In the genomic region with DNA sequence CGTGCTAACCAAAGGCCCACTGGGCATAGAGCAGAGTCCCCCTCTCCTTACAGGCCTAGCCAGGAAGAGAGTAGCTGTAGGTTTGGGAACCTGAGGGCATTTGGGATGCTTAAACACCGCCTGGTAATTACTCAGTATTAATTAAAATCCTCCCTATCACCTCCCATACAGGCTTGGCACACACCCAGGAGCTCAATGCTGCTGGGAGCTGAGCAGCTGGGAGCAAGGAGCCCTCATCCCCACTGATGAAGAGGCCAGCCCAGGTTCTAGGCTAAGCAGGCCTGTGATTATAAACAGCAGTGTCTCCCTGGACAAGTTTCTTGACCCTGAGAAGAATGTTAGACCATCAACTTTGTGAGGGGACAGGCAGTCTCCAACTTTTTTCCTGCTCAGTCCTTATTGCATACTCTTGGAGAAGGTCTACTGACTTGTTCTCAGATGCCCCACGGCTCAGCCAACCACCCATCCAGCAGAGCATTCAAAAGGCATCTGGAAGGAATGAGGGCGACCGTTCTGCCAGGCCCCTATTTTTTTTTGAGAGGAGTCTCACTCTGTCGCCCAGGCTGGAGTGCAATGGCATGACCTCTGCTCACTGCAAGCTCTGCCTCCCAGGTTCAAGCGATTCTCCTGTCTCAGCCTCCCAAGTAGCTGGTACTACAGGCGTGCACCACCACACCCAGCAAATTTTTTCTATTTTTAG, we compare ENCODE assay signal across 13 cellular contexts. TPM values are rescaled to one million over a fixed set of nuclear protein-coding genes. Genes with fewer than 3 reads are reported as not detected.
A peak's percentile ranks its signal among the peaks of the same experiment; 100 is the strongest.
DNase-seq lines count a peak whose midpoint lies in the region; ATAC-seq, FAIRE-seq and TF ChIP-seq lines count a peak whose summit lies in the region.
"Had no signal": no experiment of that assay in that cellular context is flagged by ENCODE, and none has a peak within 500 bp of the region (broad histone marks: within the 10 kb centered on the region; RNA-seq: fewer than 3 reads in every experiment).

No MANE protein-coding gene starts in this region.

- no peak for DNase-seq in CD8-positive, alpha-beta T cell
- DNase-seq in MM.1S, result no peak
- DNase-seq in GM12892 (ENCODE audit: insufficient read length), result no peak
- no peak for DNase-seq in DMS79 treated with DMSO at 0.1 percent for 48 hours (lab: John Stamatoyannopoulos, UW)
- no peak for DNase-seq in SHP77 treated with DMSO at 0.1 percent for 48 hours (lab: John Stamatoyannopoulos, UW)
- DNase-seq: H7, NCI-H1105, NCI-H446, SHP77 had no signal

- H3K9me2 ChIP-seq in MM.1S (replicated peaks; ENCODE audit: insufficient read depth, low read length), result no peaks in the 10 kb centered on the region

- FAIRE-seq in GM12892 (lab: Jason Lieb, UNC), result no peak
- FAIRE-seq: bronchial epithelial cell had no signal

- no peak overlapping the region for H3K9ac ChIP-seq in MM.1S (ENCODE audit: low read length)
- H3K9ac ChIP-seq in parathyroid adenoma, result no peak overlapping the region

- peak overlapping the region; percentile 97 for H3K27ac Mint-ChIP-seq in CD8-positive, alpha-beta T cell
- peak overlapping the region; percentile 96 for H3K27ac Mint-ChIP-seq in dendritic cell treated with granulocyte-macrophage colony-stimulating factor and Interleukin-4, amounts not matched to agents 40 ng/mL and 50 ng/mL, for 4 days

- CTCF ChIA-PET in CD8-positive, alpha-beta T cell (lab: Charles Lee), result interaction anchor here (1.0 kb wide), 1 partner anchor 163 kb away, joined by 4 read pairs; no protein-coding TSS in a partner anchor

- H3K36me3 Mint-ChIP-seq in CD8-positive, alpha-beta T cell, result peaks cover 9% of the 10 kb centered on the region
- H3K36me3 Mint-ChIP-seq in dendritic cell treated with granulocyte-macrophage colony-stimulating factor and Interleukin-4, amounts not matched to agents 40 ng/mL and 50 ng/mL, for 4 days (ENCODE audit: low read depth), result peaks cover 18% of the 10 kb centered on the region

- ATAC-seq in CD8-positive, alpha-beta T cell, result no peak

- peaks cover 13% of the 10 kb centered on the region; the same call in 1 of the 2 replicates for H3F3A ChIP-seq in MM.1S (ENCODE audit: insufficient read depth, low read length)

- H3K79me2 ChIP-seq in MM.1S (ENCODE audit: low read length) (peaks cover 25% of the 10 kb centered on the region), parathyroid adenoma (peaks cover 16% of the 10 kb centered on the region)

- intact Hi-C loops in CD8-positive, alpha-beta T cell (cut with DNase I, micrococcal nuclease), result loop anchor here (2.0 to 10.0 kb wide), 4 partner anchors 50 to 162 kb away; partner anchors contain the start of genes NCKIPSD (in 1 of the 2) and SLC25A20 (in 1 of the 2)
- intact Hi-C loops in dendritic cell treated with granulocyte-macrophage colony-stimulating factor and Interleukin-4, amounts not matched to agents 40 ng/mL and 50 ng/mL, for 4 days (cut with micrococcal nuclease), result loop anchor here (5.0 to 10.0 kb wide), 2 partner anchors 46 to 68 kb away; partner anchors contain the start of genes ARIH2 and SLC25A20

- no peaks in the 10 kb centered on the region for H3K9me3 Mint-ChIP-seq in CD8-positive, alpha-beta T cell
- no peaks in the 10 kb centered on the region for H3K9me3 Mint-ChIP-seq in dendritic cell treated with granulocyte-macrophage colony-stimulating factor and Interleukin-4, amounts not matched to agents 40 ng/mL and 50 ng/mL, for 4 days

- H3K36me3 ChIP-seq in CD8-positive, alpha-beta T cell (ENCODE audit: insufficient read depth, low read length), result no peaks in the 10 kb centered on the region
- H3K36me3 ChIP-seq in MM.1S (replicated peaks; ENCODE audit: insufficient read depth, low read length), result no peaks in the 10 kb centered on the region
- H3K36me3 ChIP-seq in parathyroid adenoma (ENCODE audit: control insufficient read depth, insufficient read depth, low read length), result no peaks in the 10 kb centered on the region
- H3K36me3 ChIP-seq: right lobe of liver had no signal

- H3K9me3 ChIP-seq in CD8-positive, alpha-beta T cell (ENCODE audit: low read length), result no peaks in the 10 kb centered on the region
- H3K9me3 ChIP-seq in MM.1S (replicated peaks; ENCODE audit: insufficient read depth, low read length) (no peaks in the 10 kb centered on the region), parathyroid adenoma (ENCODE audit: control insufficient read depth, low read length) (no peaks in the 10 kb centered on the region)
- H3K9me3 ChIP-seq: right lobe of liver had no signal

- H3K4me1 Mint-ChIP-seq in CD8-positive, alpha-beta T cell (ENCODE audit: low read depth), result peaks cover 31% of the 10 kb centered on the region
- peaks cover 33% of the 10 kb centered on the region for H3K4me1 Mint-ChIP-seq in dendritic cell treated with granulocyte-macrophage colony-stimulating factor and Interleukin-4, amounts not matched to agents 40 ng/mL and 50 ng/mL, for 4 days (ENCODE audit: low read depth)

- no peaks in the 10 kb centered on the region for H4K20me1 ChIP-seq in MM.1S (ENCODE audit: insufficient read depth, low read length)

- H2AFZ ChIP-seq in MM.1S (ENCODE audit: low read length) (no peak overlapping the region), parathyroid adenoma (peak overlapping the region; percentile 14)

- TF ChIP-seq CTCF in CD8-positive, alpha-beta T cell (IDR thresholded peaks at IDR 0.05), result no peak
- TF ChIP-seq CTCF in MM.1S (IDR thresholded peaks at IDR 0.05; ENCODE audit: low read length), result no peak
- no peak for TF ChIP-seq CTCF in parathyroid adenoma (IDR thresholded peaks at IDR 0.05)

- H3K4me1 ChIP-seq in CD8-positive, alpha-beta T cell (ENCODE audit: insufficient read depth, low read length), result peaks cover 26% of the 10 kb centered on the region
- H3K4me1 ChIP-seq in MM.1S (ENCODE audit: low read length), result no peaks in the 10 kb centered on the region; the same call in 1 of the 2 replicates
- H3K4me1 ChIP-seq in parathyroid adenoma, result peaks cover 24% of the 10 kb centered on the region

- H3K4me2 ChIP-seq in MM.1S (ENCODE audit: low read depth, low read length) (peak overlapping the region; percentile 92), parathyroid adenoma (ENCODE audit: low read length) (no peak overlapping the region)

- H3K27ac ChIP-seq in CD8-positive, alpha-beta T cell (ENCODE audit: low read depth, low read length), result peak overlapping the region; percentile 40
- H3K27ac ChIP-seq in MM.1S (ENCODE audit: low read length) (no peak overlapping the region), parathyroid adenoma (peak overlapping the region; percentile 85)

- no peaks in the 10 kb centered on the region for H3K27me3 ChIP-seq in CD8-positive, alpha-beta T cell (ENCODE audit: insufficient read depth, low read length)
- H3K27me3 ChIP-seq in MM.1S (replicated peaks; ENCODE audit: insufficient read depth, low read length) (no peaks in the 10 kb centered on the region), parathyroid adenoma (ENCODE audit: control insufficient read depth, insufficient read depth, low read length) (no peaks in the 10 kb centered on the region)
- H3K27me3 ChIP-seq: right lobe of liver had no signal

- H3K4me3 ChIP-seq in CD8-positive, alpha-beta T cell (ENCODE audit: low read depth, low read length), result no peak overlapping the region
- no peak overlapping the region for H3K4me3 ChIP-seq in MM.1S (ENCODE audit: low read length)
- H3K4me3 ChIP-seq in parathyroid adenoma (ENCODE audit: low read depth, low read length), result no peak overlapping the region

- no peak for TF ChIP-seq POLR2A in GM12892 (IDR thresholded peaks at IDR 0.05; ENCODE audit: low read depth, low read length)

- no peaks in the 10 kb centered on the region for H3K27me3 Mint-ChIP-seq in CD8-positive, alpha-beta T cell (ENCODE audit: low read depth)
- H3K27me3 Mint-ChIP-seq in dendritic cell treated with granulocyte-macrophage colony-stimulating factor and Interleukin-4, amounts not matched to agents 40 ng/mL and 50 ng/mL, for 4 days, result no peaks in the 10 kb centered on the region

- H3K4me3 Mint-ChIP-seq in CD8-positive, alpha-beta T cell, result peak overlapping the region; percentile 1
- H3K4me3 Mint-ChIP-seq in dendritic cell treated with granulocyte-macrophage colony-stimulating factor and Interleukin-4, amounts not matched to agents 40 ng/mL and 50 ng/mL, for 4 days, result no peak overlapping the region

- POLR2A ChIA-PET in CD8-positive, alpha-beta T cell (lab: Charles Lee), result interaction anchor here (1.0 kb wide), 1 partner anchor 185 kb away, joined by 3 read pairs; no protein-coding TSS in a partner anchor

RNA-seq across cellular contexts. Expression of gene PRKAR2A, which starts 1.3 kb away (rescaled TPM):
- 10 to 100 TPM; 75.2 to 75.6 TPM for total RNA-seq in CD8-positive, alpha-beta T cell
- polyA plus RNA-seq in GM12892 (2012; ENCODE audit: missing spikeins), result 10.3 TPM

RNA-seq across cellular contexts. Expression of gene SLC25A20, which starts 49.7 kb away (rescaled TPM):
- under 1 TPM; 0.46 to 0.64 TPM for total RNA-seq in CD8-positive, alpha-beta T cell
- 14.0 TPM for polyA plus RNA-seq in GM12892 (2012; ENCODE audit: missing spikeins)
